Comparison of ENCODE assay signal across 2 cellular contexts in the genomic region with DNA sequence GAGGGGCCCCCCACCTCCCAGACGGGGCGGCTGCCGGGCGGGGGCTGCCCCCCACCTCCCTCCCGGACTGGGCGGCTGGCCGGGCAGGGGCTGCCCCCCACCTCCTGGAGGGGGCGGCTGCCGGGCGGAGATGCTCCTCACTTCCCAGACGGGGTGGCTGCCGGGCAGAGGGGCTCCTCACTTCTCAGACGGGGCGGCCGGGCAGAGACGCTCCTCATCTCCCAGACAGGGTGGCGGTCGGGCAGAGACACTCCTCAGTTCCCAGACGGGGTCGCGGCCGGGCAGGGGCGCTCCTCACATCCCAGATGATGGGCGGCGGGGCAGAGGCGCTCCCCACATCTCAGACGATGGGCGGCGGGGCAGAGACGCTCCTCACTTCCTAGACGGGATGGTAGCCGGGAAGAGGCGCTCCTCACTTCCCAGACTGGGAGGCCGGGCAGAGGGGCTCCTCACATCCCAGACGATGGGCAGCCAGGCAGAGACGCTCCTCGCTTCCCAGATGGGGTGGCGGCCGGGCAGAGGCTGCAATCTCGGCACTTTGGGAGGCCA. TPM values are rescaled to one million over a fixed set of nuclear protein-coding genes. Genes with fewer than 3 reads are reported as not detected.
"Had no signal": no experiment of that assay in that cellular context is flagged by ENCODE, and none has a peak within 500 bp of the region (broad histone marks: within the 10 kb centered on the region; RNA-seq: fewer than 3 reads in every experiment).

No MANE protein-coding gene starts in this region.

RNA-seq across cellular contexts. Expression of gene ABCA10, which starts 32.4 kb away (rescaled TPM):
- total RNA-seq: endodermal cell had no signal

RNA-seq across cellular contexts. Expression of gene ABCA6, which starts 54.5 kb away (rescaled TPM):
- total RNA-seq: endodermal cell, foreskin keratinocyte had no signal
- polyA plus RNA-seq: foreskin keratinocyte had no signal
